8 cellular contexts compared by ENCODE assay signal in genomic region chr14:104688755-104689619, GRCh38. TPM values are rescaled to one million over a fixed set of nuclear protein-coding genes. Genes with fewer than 3 reads are reported as not detected.
DNase-seq lines count a peak whose midpoint lies in the region; ATAC-seq and TF ChIP-seq lines count a peak whose summit lies in the region.

Gene INF2 (plus strand): TSS chr14:104689618. CDS start chr14:104701366, 11,748 bp downstream.

- intact Hi-C loops in left cardiac atrium (cut with DNase I), result no loop called here

- peak; percentile 73 to 82 for ATAC-seq in left cardiac atrium
- ATAC-seq in HG02970 (IDR thresholded peaks at IDR 0.05; ENCODE audit: low FRiP score, unreplicated experiment), result no peak

- DNase-seq in G401 (ENCODE audit: low spot score), result no peak
- DNase-seq in HL-60 (ENCODE audit: low read depth in 1 of 2, low spot score in 1 of 2), result no peak
- DNase-seq in SK-N-DZ (ENCODE audit: low spot score), result peak; percentile 41
- peak in 30 of 58 donors; percentile 20 to 74 (median 52) for DNase-seq in anterior cingulate cortex (lab: John Stamatoyannopoulos, UW)
- peak; percentile 73 for DNase-seq in left cardiac atrium
- DNase-seq in pons (ENCODE audit: low spot score), result peak; percentile 57
- DNase-seq in KBM-7, result no peak

- H3K27me3 ChIP-seq in HL-60 (ENCODE audit: insufficient read depth, poor library complexity, severe bottlenecking), result peaks cover 6% of the 10 kb centered on the region

- in situ Hi-C loops in G401 (cut with HindIII; ENCODE audit: low sequenced_read_pairs), result no loop called here
- in situ Hi-C loops in KBM-7 (cut with MboI; ENCODE audit: low pct_unique_long_range_greater_than_20kb, low sequenced_read_pairs), result no loop called here

- peak within 1 kb of the TSS; percentile 76 for H3K4me3 ChIP-seq in HL-60 (replicated peaks; ENCODE audit: insufficient read depth, low read length)

- no peak within 1 kb of the TSS for H3K27ac ChIP-seq in HL-60 (replicated peaks)

- TF ChIP-seq CTCF in HL-60 (IDR thresholded peaks at IDR 0.05; ENCODE audit: insufficient read depth, low read length), result no peak

RNA-seq across cellular contexts. Expression of gene INF2, which starts in this region (rescaled TPM):
- total RNA-seq in G401 (2014; rRNA removed; shearing (Covaris generic)), result 30.3 and 31.3 TPM in 2 replicates
- polyA plus RNA-seq in SK-N-DZ (2014; cell fraction: cytosol; rRNA removed), result 12.4 and 17.6 TPM in 2 replicates
- polyA plus RNA-seq in SK-N-DZ (2014; cell fraction: nucleus; rRNA removed), result 28.3 and 37.7 TPM in 2 replicates
- 10 to 100 TPM; 44.4 to 44.7 TPM for total RNA-seq in left cardiac atrium

Comparison
In these comparisons a context has a peak if more than half of its experiments do, and no peak if none do; other contexts are left out.
1. DNase-seq: peak in SK-N-DZ (single experiment), anterior cingulate cortex (30 of 58), left cardiac atrium (single experiment) and pons (single experiment); none in G401 (single experiment), HL-60 (0 of 2) and KBM-7 (single experiment).